ENCODE assay signal across 8 cellular contexts in the genomic region with DNA sequence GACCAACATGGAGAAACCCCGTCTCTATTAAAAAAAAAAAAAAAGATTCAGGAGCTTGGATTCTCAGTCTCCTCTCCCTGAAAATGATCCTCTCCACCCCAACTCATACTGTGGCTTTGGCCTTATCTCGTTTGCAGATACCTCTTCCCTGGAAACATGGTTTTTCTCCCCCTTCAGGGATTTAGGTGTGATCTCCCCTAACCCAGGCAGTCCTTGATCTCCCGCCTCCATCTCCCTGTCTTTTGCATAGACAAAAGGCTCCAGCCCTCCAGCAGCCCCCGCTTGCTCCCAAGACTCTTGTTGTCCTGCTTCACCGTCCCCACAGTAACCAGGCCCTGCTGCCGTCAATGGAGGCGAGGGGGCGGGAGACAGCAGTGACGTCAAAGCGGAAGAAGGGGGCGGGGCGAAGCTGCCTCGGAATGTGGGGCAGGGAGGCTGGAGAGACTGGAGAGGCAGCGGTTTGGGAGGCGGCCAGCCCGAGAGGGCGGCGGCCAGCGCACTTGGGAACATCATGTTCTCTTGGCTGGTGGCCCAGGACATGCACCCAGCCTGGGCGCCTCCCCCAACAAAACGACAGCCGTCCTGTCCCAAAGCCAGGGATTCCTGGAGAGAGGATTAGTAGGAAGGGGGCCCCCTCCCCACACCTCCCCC. TPM values are rescaled to one million over a fixed set of nuclear protein-coding genes. Genes with fewer than 3 reads are reported as not detected.
A peak's percentile ranks its signal among the peaks of the same experiment; 100 is the strongest.
DNase-seq lines count a peak whose midpoint lies in the region; ATAC-seq and TF ChIP-seq lines count a peak whose summit lies in the region.

No MANE protein-coding gene starts in this region.

- TF ChIP-seq EP300 in transverse colon (IDR thresholded peaks at IDR 0.05; ENCODE audit: low read depth), result peak; percentile 100

- H3K4me3 ChIP-seq in ascending aorta, result peak overlapping the region; percentile 80 to 90
- H3K4me3 ChIP-seq in left ventricle myocardium inferior, result peak overlapping the region; percentile 75
- peak overlapping the region; percentile 20 to 92 (median 72) for H3K4me3 ChIP-seq in transverse colon

- 6% methylated on average over 22 of the region's 22 CpGs; no CpG with 5 or more reads in 1 of the 2 donors for WGBS in transverse colon (ENCODE audit: low coverage in 1 of 2), 2 donors

- no peaks in the 10 kb centered on the region for H3K27me3 ChIP-seq in ascending aorta
- no peaks in the 10 kb centered on the region for H3K27me3 ChIP-seq in left ventricle myocardium inferior (ENCODE audit: low read depth)
- no peaks in the 10 kb centered on the region for H3K27me3 ChIP-seq in transverse colon

- peak overlapping the region; percentile 99 for H3K27ac ChIP-seq in ascending aorta
- peak overlapping the region; percentile 99 for H3K27ac ChIP-seq in left ventricle myocardium inferior (replicated peaks)
- peak overlapping the region; percentile 95 to 100 (median 99) for H3K27ac ChIP-seq in transverse colon

- intact Hi-C loops in ascending aorta (cut with DNase I) (loop anchor here (1.0 kb wide), 1 partner anchor 33 kb away; no protein-coding TSS in a partner anchor), left ventricle myocardium inferior (cut with micrococcal nuclease) (no loop called here), posterior cingulate gyrus (cut with DNase I) (no loop called here), transverse colon (cut with DNase I; ENCODE audit: low total_unique reads) (no loop called here)

- H3K36me3 ChIP-seq in ascending aorta (peaks cover 31 to 32% of the 10 kb centered on the region in 2 donors), left ventricle myocardium inferior (peaks cover 23% of the 10 kb centered on the region), transverse colon (peaks cover 0 to 15% (median 10%) of the 10 kb centered on the region in 4 donors)

- peak; percentile 73 for DNase-seq in DMS114 treated with DMSO at 0.1 percent for 48 hours (lab: John Stamatoyannopoulos, UW; ENCODE audit: unreplicated experiment)
- peak; percentile 97 for DNase-seq in M059J (ENCODE audit: low read depth)
- DNase-seq in T-helper 2 cell, result peak; percentile 79 to 96 (median 86)
- DNase-seq in ascending aorta (ENCODE audit: low spot score in 2 of 2), result peak; percentile 99 to 100
- DNase-seq in left ventricle myocardium inferior, result peak; percentile 100
- DNase-seq in posterior cingulate gyrus, result peak; percentile 95 to 99 (median 98)
- peak; percentile 99 for DNase-seq in transverse colon

- H3K9me3 ChIP-seq in ascending aorta (no peaks in the 10 kb centered on the region), left ventricle myocardium inferior (replicated peaks) (no peaks in the 10 kb centered on the region), transverse colon (no peaks in the 10 kb centered on the region)

- ATAC-seq in HG03196 (IDR thresholded peaks at IDR 0.05; ENCODE audit: unreplicated experiment), result no peak

- TF ChIP-seq CTCF in ascending aorta (IDR thresholded peaks at IDR 0.05) (no peak), left ventricle myocardium inferior (IDR thresholded peaks at IDR 0.05; ENCODE audit: borderline replicate concordance) (no peak), transverse colon (IDR thresholded peaks at IDR 0.05) (peak in 1 of 5 experiments; percentile 3)

- in situ Hi-C loops in transverse colon (cut with MboI; ENCODE audit: low pct_ligation_motif_present in 1 of 4, low pct_unique_long_range_greater_than_20kb in 1 of 4, low sequenced_read_pairs in 3 of 4), result no loop called here

- TF ChIP-seq POLR2A in transverse colon (IDR thresholded peaks at IDR 0.05), result peak; percentile 76

- H3K4me1 ChIP-seq in ascending aorta, result peaks cover 15 to 50% of the 10 kb centered on the region in 2 donors
- H3K4me1 ChIP-seq in left ventricle myocardium inferior, result peaks cover 69% of the 10 kb centered on the region
- H3K4me1 ChIP-seq in transverse colon, result peaks cover 14 to 63% (median 47%) of the 10 kb centered on the region in 4 donors

RNA-seq across cellular contexts. Expression of gene PER1, which starts 1.9 kb away (rescaled TPM):
- 10.6 and 18.4 TPM in 2 replicates for total RNA-seq in M059J (2014; rRNA removed; shearing (Covaris generic))
- 178 TPM for total RNA-seq in ascending aorta
- 109 TPM for total RNA-seq in left ventricle myocardium inferior
- total RNA-seq in transverse colon, result 100 to 1,000 TPM in 2 of 4 donors, 10 to 100 TPM in 2; 55.9 to 211 (median 109) TPM

RNA-seq across cellular contexts. Expression of gene VAMP2, which starts 8.7 kb away (rescaled TPM):
- 3.8 and 4.4 TPM in 2 replicates for total RNA-seq in M059J (2014; rRNA removed; shearing (Covaris generic))
- total RNA-seq in ascending aorta, result 28.3 TPM
- total RNA-seq in left ventricle myocardium inferior, result 59.6 TPM
- 10 to 100 TPM; 20.9 to 49.4 (median 30.1) TPM for total RNA-seq in transverse colon

RNA-seq across cellular contexts. Expression of gene TMEM107, which starts 22.1 kb away (rescaled TPM):
- 27.5 and 31.5 TPM in 2 replicates for total RNA-seq in M059J (2014; rRNA removed; shearing (Covaris generic))
- total RNA-seq in ascending aorta (1.6 TPM), left ventricle myocardium inferior (7.9 TPM), transverse colon (10 to 100 TPM in 2 of 4 donors, 1 to 10 TPM in 2; 1.5 to 74.6 (median 18.3) TPM)

RNA-seq across cellular contexts. Expression of gene HES7, which starts 30.2 kb away (rescaled TPM):
- total RNA-seq in M059J (2014; rRNA removed; shearing (Covaris generic)), result 0.22 and 0.94 TPM in 2 replicates
- total RNA-seq in ascending aorta, result not detected
- total RNA-seq in left ventricle myocardium inferior, result not detected
- total RNA-seq in transverse colon, result not detected

RNA-seq across cellular contexts. Expression of gene ALOXE3, which starts 35.8 kb away (rescaled TPM):
- 0.44 TPM in 1 of 2 replicates, not detected in the other for total RNA-seq in M059J (2014; rRNA removed; shearing (Covaris generic))
- total RNA-seq in ascending aorta, result not detected
- not detected for total RNA-seq in left ventricle myocardium inferior
- under 1 TPM in 1 of 4 donors, not detected in 3; 0.79 TPM for total RNA-seq in transverse colon
